Comparison of ENCODE assay signal across 8 cellular contexts in the genomic region with DNA sequence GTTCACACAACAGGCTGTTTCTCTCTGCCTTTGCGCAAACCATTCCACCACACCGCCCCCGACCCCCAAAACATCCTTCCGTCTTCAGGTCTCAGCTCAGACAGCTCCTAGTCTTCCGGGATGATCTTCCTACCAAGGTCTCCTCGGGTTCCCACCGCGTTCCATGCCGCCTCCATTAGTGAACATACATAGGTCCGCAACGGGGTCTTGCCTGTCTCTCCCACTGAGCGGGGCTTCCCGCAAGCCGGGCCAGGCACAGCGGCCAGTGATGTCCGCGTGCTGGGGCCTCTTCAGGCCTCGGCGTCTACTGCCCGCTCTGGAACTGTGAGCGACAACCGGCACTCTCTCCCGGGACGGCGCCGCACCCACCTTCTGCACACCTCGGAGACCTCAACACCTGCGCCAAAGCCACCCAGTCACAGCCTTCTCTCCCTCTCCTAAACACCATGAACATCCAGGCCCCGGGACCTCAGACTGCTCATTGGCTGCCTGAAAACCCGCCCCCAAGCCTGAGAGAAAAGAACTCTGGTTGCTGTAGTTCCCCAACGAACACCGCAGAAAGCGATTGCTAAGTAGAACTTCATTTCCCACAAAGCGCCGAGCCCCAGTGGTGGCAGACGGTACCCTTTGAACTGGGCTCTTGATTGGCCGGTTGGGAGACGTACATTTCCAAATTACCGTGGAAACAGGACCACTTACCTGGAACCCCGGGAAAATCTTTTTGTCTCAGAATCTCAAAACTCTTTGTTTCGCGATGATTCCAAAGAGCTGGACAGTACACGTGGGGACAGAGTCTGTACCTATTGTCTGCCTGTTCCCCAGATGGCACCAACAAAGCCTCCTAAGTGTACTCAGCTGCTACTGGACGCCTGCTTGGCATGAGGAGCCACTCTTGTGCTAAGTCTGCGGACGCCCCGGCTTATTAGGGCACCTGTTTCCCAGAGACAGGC. TPM values are rescaled to one million over a fixed set of nuclear protein-coding genes. Genes with fewer than 3 reads are reported as not detected.
A peak's percentile ranks its signal among the peaks of the same experiment; 100 is the strongest.
DNase-seq lines count a peak whose midpoint lies in the region; ATAC-seq, FAIRE-seq and TF ChIP-seq lines count a peak whose summit lies in the region.

No MANE protein-coding gene starts in this region.

- FAIRE-seq in GM12891 (lab: Jason Lieb, UNC) (peak; percentile 93), small intestine (lab: Jason Lieb, UNC) (peak; percentile 62)

- H3K36me3 ChIP-seq in small intestine (ENCODE audit: control insufficient read depth in 2 of 2, insufficient read depth in 2 of 2, low read length in 2 of 2) = peaks cover 3 to 9% of the 10 kb centered on the region in 2 donors

- 2 to 7% (median 5%) methylated on average over 47 of the region's 47 CpGs for WGBS in small intestine, 3 donors

- peaks cover 0 to 7% of the 10 kb centered on the region in 2 donors for H3K4me1 ChIP-seq in small intestine (ENCODE audit: control insufficient read depth in 2 of 2, insufficient read depth in 1 of 2, low read depth in 1 of 2, low read length in 1 of 2)

- H3K27me3 ChIP-seq in small intestine (ENCODE audit: control insufficient read depth in 2 of 2, insufficient read depth in 2 of 2, low read length in 2 of 2) = no peaks in the 10 kb centered on the region

- H3K36me3 Mint-ChIP-seq in immature natural killer cell = peaks cover 0 to 8% (median 7%) of the 10 kb centered on the region in 3 donors

- H3K9me3 Mint-ChIP-seq in immature natural killer cell = no peaks in the 10 kb centered on the region

- H3K4me3 Mint-ChIP-seq in immature natural killer cell = no peak overlapping the region

- no peak overlapping the region for H3K27ac Mint-ChIP-seq in immature natural killer cell

- peak overlapping the region; percentile 78 for H3K27ac ChIP-seq in VCaP
- peak overlapping the region in 1 of 2 donors; percentile 82 for H3K27ac ChIP-seq in small intestine (ENCODE audit: low read depth in 1 of 2, low read length in 1 of 2)

- H3K9me3 ChIP-seq in small intestine (ENCODE audit: control insufficient read depth, low read depth) = no peaks in the 10 kb centered on the region

- peaks cover 21 to 30% of the 10 kb centered on the region in 2 donors for H3K4me1 Mint-ChIP-seq in immature natural killer cell

- ATAC-seq in HG02759 (IDR thresholded peaks at IDR 0.05; ENCODE audit: unreplicated experiment) = peak; percentile 87

- in situ Hi-C loops in ACHN (cut with HindIII; ENCODE audit: low pct_ligation_motif_present, low pct_unique_long_range_greater_than_20kb, low sequenced_read_pairs) = no loop called here

- DNase-seq in GM12891 (ENCODE audit: insufficient read length, low spot score) (peak; percentile 90), NCI-H1930 (lab: John Stamatoyannopoulos, UW) (peak; percentile 95 to 98), immature natural killer cell (peak; percentile 79 to 80 (median 79)), small intestine (peak; percentile 96), ACHN (no peak)
- peak; percentile 87 for DNase-seq in central memory CD4-positive, alpha-beta T cell

- peak overlapping the region; percentile 55 to 65 for H3K4me3 ChIP-seq in small intestine (ENCODE audit: low read depth in 1 of 2, low read length in 2 of 2)

- TF ChIP-seq POLR2A in GM12891 (IDR thresholded peaks at IDR 0.05; ENCODE audit: low read depth, low read length) = no peak

- peaks cover 2 to 6% (median 2%) of the 10 kb centered on the region in 3 donors for H3K27me3 Mint-ChIP-seq in immature natural killer cell (ENCODE audit: low read depth in 3 of 3)

- TF ChIP-seq CTCF in VCaP (conservative IDR thresholded peaks at IDR 0.05) = no peak

TF ChIP-seq in GM12891, 5 proteins besides CTCF, POLR2A, EP300 and RAD21:
- TF ChIP-seq TAF1 (IDR thresholded peaks at IDR 0.05; ENCODE audit: low read depth, low read length) = no peak
- TF ChIP-seq POU2F2 (IDR thresholded peaks at IDR 0.05; ENCODE audit: low read depth, low read length) = no peak
- no peak for TF ChIP-seq PAX5 (IDR thresholded peaks at IDR 0.05; ENCODE audit: insufficient read depth, low read length, severe bottlenecking)
- no peak for TF ChIP-seq SPI1 (IDR thresholded peaks at IDR 0.05; ENCODE audit: low read depth, low read length)
- TF ChIP-seq POLR2AphosphoS5 (IDR thresholded peaks at IDR 0.05; ENCODE audit: low read depth, low read length) = 0 out of 2 replicates have a peak, but pooled peaks have one; percentile 48
TF ChIP-seq in GM12891: peak in this region for 1.

RNA-seq across cellular contexts. Expression of a gene that starts 9.5 kb away (rescaled TPM):
- 7.1 TPM for polyA plus RNA-seq in GM12891 (2012; ENCODE audit: low read depth, missing spikeins)
- polyA plus RNA-seq in immature natural killer cell = 10 to 100 TPM in 2 of 3 donors, 1 to 10 TPM in 1; 6.2 to 24.8 (median 12.5) TPM
- polyA plus RNA-seq in small intestine = 10 to 100 TPM in 2 of 3 donors, 1 to 10 TPM in 1; 8.6 to 12.1 (median 10.8) TPM

RNA-seq across cellular contexts. Expression of a gene that starts 21.8 kb away (rescaled TPM):
- 428 TPM for polyA plus RNA-seq in GM12891 (2012; ENCODE audit: low read depth, missing spikeins)
- polyA plus RNA-seq in immature natural killer cell (100 to 1,000 TPM; 127 to 166 (median 143) TPM), small intestine (100 to 1,000 TPM; 109 to 447 (median 177) TPM)

RNA-seq across cellular contexts. Expression of a gene that starts 45.8 kb away (rescaled TPM):
- polyA plus RNA-seq in GM12891 (2012; ENCODE audit: low read depth, missing spikeins) = not detected
- not detected for polyA plus RNA-seq in immature natural killer cell
- not detected for polyA plus RNA-seq in small intestine
